18 cellular contexts compared by ENCODE assay signal in the genomic region with DNA sequence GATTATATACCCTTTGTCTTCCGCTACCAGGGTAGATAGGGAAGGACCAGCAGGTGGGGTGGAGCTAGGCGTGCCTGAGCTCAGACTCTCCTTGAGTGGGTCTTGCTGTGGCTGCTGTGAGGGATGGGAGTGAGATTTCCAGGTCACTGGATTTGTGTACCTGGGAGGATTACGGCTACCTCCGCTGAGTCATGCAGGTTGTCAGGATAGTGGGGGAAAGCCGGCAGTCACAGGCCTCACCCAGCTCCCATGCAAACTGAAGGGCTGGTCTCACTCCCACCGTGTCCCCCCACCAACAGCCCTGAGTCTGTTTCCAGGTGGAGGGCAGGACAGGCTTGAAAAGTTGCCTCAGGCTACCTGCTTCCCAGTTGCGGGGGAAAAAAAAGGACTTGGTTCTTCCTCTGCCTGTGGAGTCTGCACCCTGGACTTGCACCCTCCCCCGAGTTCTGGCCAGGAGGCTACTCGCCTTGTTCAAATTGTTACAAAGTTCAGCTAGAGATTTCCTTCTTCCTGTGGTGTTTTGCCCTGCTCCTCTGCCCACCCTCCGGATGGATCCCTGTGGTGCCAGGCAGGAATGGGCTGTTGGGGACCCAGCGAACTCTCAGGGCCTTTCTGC.
A peak's percentile ranks its signal among the peaks of the same experiment; 100 is the strongest.
DNase-seq lines count a peak whose midpoint lies in the region; ATAC-seq and TF ChIP-seq lines count a peak whose summit lies in the region.
"Had no signal": no experiment of that assay in that cellular context is flagged by ENCODE, and none has a peak within 500 bp of the region (broad histone marks: within the 10 kb centered on the region; RNA-seq: fewer than 3 reads in every experiment).

No MANE protein-coding gene starts in this region.

- H3K27me3 Mint-ChIP-seq in WTC11 (ENCODE audit: low read depth) = no peaks in the 10 kb centered on the region; the same call in 1 of the 2 replicates

- TF ChIP-seq CTCF in A673 (conservative IDR thresholded peaks at IDR 0.05; ENCODE audit: low read depth, low read length) (no peak), WTC11 (IDR thresholded peaks at IDR 0.05) (no peak)

- BruUV-seq in A673 (replicated peaks; lab: Mats Ljungman, UMichigan) = no TSS peak

- no peaks in the 10 kb centered on the region for H3K4me1 ChIP-seq in A673 (ENCODE audit: insufficient read depth, low read length, poor library complexity, severe bottlenecking)
- H3K4me1 ChIP-seq: SJSA1 had no signal

- no peaks in the 10 kb centered on the region for H3K9me3 Mint-ChIP-seq in WTC11

- H3K4me1 Mint-ChIP-seq in WTC11 = peaks cover 11% of the 10 kb centered on the region

- DNase-seq in A673 (ENCODE audit: low spot score) (peak; percentile 10), ELF-1 (ENCODE audit: low read depth, low spot score) (peak; percentile 35), WTC11 (ENCODE audit: low spot score) (no peak), mucosa of gallbladder (ENCODE audit: low spot score) (peak; percentile 29), NCI-H2196 (lab: John Stamatoyannopoulos, UW; ENCODE audit: unreplicated experiment) (no peak), substantia nigra (lab: John Stamatoyannopoulos, UW) (no peak), D341Med (ENCODE audit: low spot score) (no peak), HCEC 1CT (no peak)
- DNase-seq: DMS79, Kasumi-1, MM.1S, NCI-H1092 treated with DMSO at 0.1 percent for 48 hours, NCI-H1694, NCI-H2107, NCI-H774 had no signal

- H3K36me3 Mint-ChIP-seq in WTC11 = no peaks in the 10 kb centered on the region
- H3K36me3 Mint-ChIP-seq: IgD-negative memory B cell had no signal

- no peaks in the 10 kb centered on the region for H3K9me3 ChIP-seq in A673 (ENCODE audit: low read depth, low read length, poor library complexity, severe bottlenecking)
- H3K9me3 ChIP-seq: SJSA1 had no signal

- H3K27ac Mint-ChIP-seq in WTC11 = peak overlapping the region; percentile 11; the same call in 1 of the 2 replicates
- H3K27ac Mint-ChIP-seq: IgD-negative memory B cell had no signal

- H3K4me3 ChIP-seq in A673 (ENCODE audit: low read depth, low read length, poor library complexity, severe bottlenecking) = no peak overlapping the region
- H3K4me3 ChIP-seq: BLaER1 treated with 17β-estradiol and CSF1 and Interleukin-3, amounts not matched to agents 10 nM and 100 nM; SJSA1 had no signal

- intact Hi-C loops in A673 (cut with micrococcal nuclease; ENCODE audit: unreplicated experiment) = no loop called here

- no peaks in the 10 kb centered on the region for H3K27me3 ChIP-seq in A673 (replicated peaks; ENCODE audit: insufficient read depth, low read depth, low read length, poor library complexity)
- H3K27me3 ChIP-seq: BLaER1 treated with 17β-estradiol and CSF1 and Interleukin-3, amounts not matched to agents 10 nM and 100 nM had no signal

- peak; percentile 30; the same call in 1 of the 2 replicates for ATAC-seq in WTC11

- CTCF ChIA-PET in A673 (lab: Charles Lee) (no interaction called here), WTC11 (lab: Charles Lee) (no interaction called here)

- H3K36me3 ChIP-seq in A673 (ENCODE audit: insufficient read depth, low read length, poor library complexity, severe bottlenecking) = no peaks in the 10 kb centered on the region
- H3K36me3 ChIP-seq: BLaER1 treated with 17β-estradiol and CSF1 and Interleukin-3, amounts not matched to agents 10 nM and 100 nM; SJSA1 had no signal

- POLR2A ChIA-PET in A673 (lab: Charles Lee; ENCODE audit: low non-redundant PET) = no interaction called here
- POLR2A ChIA-PET in WTC11 (lab: Charles Lee) = no interaction called here

- no peak overlapping the region for H3K27ac ChIP-seq in A673 (ENCODE audit: low read depth, low read length, poor library complexity, severe bottlenecking)
- no peak overlapping the region for H3K27ac ChIP-seq in substantia nigra (ENCODE audit: low read depth, low read length, poor library complexity, severe bottlenecking)
- H3K27ac ChIP-seq: BLaER1 treated with 17β-estradiol and CSF1 and Interleukin-3, amounts not matched to agents 10 nM and 100 nM; SJSA1 had no signal

- no peak overlapping the region for H3K4me3 Mint-ChIP-seq in WTC11
- H3K4me3 Mint-ChIP-seq: IgD-negative memory B cell had no signal

TF ChIP-seq in WTC11, 78 proteins besides CTCF, POLR2A, EP300 and RAD21:
- TF ChIP-seq IRF2 (CRISPR knock-in tag; IDR thresholded peaks at IDR 0.05; ENCODE audit: borderline replicate concordance, low read depth) = no peak
- TF ChIP-seq MLX (CRISPR knock-in tag; IDR thresholded peaks at IDR 0.05) = no peak
- TF ChIP-seq NFATC4 (CRISPR knock-in tag; IDR thresholded peaks at IDR 0.05) = no peak
- TF ChIP-seq ZNF263 (CRISPR knock-in tag; IDR thresholded peaks at IDR 0.05; ENCODE audit: low read depth) = no peak
- no peak for TF ChIP-seq MXD4 (CRISPR knock-in tag; IDR thresholded peaks at IDR 0.05; ENCODE audit: borderline replicate concordance)
- no peak for TF ChIP-seq ZNF396 (CRISPR knock-in tag; IDR thresholded peaks at IDR 0.05; ENCODE audit: borderline replicate concordance)
- no peak for TF ChIP-seq ESRRA (CRISPR knock-in tag; IDR thresholded peaks at IDR 0.05; ENCODE audit: borderline replicate concordance)
- TF ChIP-seq CREM (CRISPR knock-in tag; IDR thresholded peaks at IDR 0.05) = no peak
- TF ChIP-seq ZBTB43 (CRISPR knock-in tag; IDR thresholded peaks at IDR 0.05) = no peak

Comparison
In these comparisons a context has a peak if more than half of its experiments do, and no peak if none do; other contexts are left out.
1. DNase-seq: peak in A673 (single experiment), ELF-1 (single experiment) and mucosa of gallbladder (single experiment); none in WTC11 (single experiment), NCI-H2196 (single experiment), substantia nigra (0 of 49), D341Med (single experiment) and HCEC 1CT (single experiment).